In the genomic region with DNA sequence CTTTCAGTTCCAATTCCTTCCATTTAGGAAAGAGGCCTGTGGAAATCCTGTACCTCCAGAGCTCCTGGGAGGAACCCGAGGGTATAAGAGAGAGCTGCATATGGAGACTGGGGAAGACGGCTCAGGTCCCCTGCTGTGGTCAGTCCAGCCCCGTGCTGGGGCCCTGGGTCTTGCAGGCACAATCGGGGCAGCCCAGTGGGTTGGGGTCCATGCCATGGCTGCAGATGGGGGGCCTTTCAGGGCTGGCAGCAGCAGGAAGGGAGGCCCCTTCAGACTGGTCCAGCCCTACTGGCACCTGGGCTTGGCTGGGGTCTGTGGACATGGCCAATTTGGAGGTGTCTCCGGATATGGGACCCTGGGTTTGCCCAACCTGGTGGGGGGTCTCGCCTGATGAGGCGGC, we compare ENCODE assay signal across 7 cellular contexts. TPM values are rescaled to one million over a fixed set of nuclear protein-coding genes. Genes with fewer than 3 reads are reported as not detected.
"Had no signal": no experiment of that assay in that cellular context is flagged by ENCODE, and none has a peak within 500 bp of the region (broad histone marks: within the 10 kb centered on the region; RNA-seq: fewer than 3 reads in every experiment).

No MANE protein-coding gene starts in this region.

- H3K9me3 Mint-ChIP-seq: GM23338, IgD-negative memory B cell had no signal

- H3K27me3 Mint-ChIP-seq: IgD-negative memory B cell had no signal

- H3K4me3 ChIP-seq: GM23338 had no signal

- H3K4me2 ChIP-seq: GM23338 had no signal

- H3K27ac ChIP-seq: HL-60 had no signal

- H2AFZ ChIP-seq: GM23338 had no signal

- DNase-seq: H9 had no signal

- H3K4me3 Mint-ChIP-seq: GM23338, H9, HFFc6, IgD-negative memory B cell had no signal

- H3K27ac Mint-ChIP-seq: GM23338, H9, HFFc6, IgD-negative memory B cell had no signal

RNA-seq across cellular contexts. Expression of a gene that starts 18.2 kb away (rescaled TPM):
- total RNA-seq: HFFc6, HT1080 had no signal
- polyA plus RNA-seq: HepG2, IgD-negative memory B cell had no signal
